ENCODE assay signal across 17 cellular contexts in the genomic region with DNA sequence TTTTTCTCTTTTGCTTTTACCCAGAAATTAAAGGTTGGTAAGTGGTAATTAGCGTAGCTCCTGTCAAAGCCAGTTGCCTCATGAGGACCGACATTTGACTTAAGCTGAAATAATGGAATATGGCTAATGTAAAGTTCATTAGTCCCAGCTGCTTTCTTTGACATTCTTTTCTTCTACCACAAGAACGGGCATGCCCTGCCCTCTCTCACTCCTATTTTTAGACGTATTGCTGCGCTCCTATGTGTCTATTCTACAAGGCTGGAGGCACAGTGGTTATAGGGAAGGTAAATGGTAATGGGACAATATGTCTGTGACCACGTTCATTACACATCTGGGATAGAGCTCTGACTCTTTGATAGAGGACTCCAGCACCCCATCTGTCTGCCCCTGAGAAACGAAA. TPM values are rescaled to one million over a fixed set of nuclear protein-coding genes. Genes with fewer than 3 reads are reported as not detected.
DNase-seq lines count a peak whose midpoint lies in the region; ATAC-seq, FAIRE-seq and TF ChIP-seq lines count a peak whose summit lies in the region.
"Had no signal": no experiment of that assay in that cellular context is flagged by ENCODE, and none has a peak within 500 bp of the region (broad histone marks: within the 10 kb centered on the region; RNA-seq: fewer than 3 reads in every experiment).

No MANE protein-coding gene starts in this region.

- SMC1A ChIA-PET in GM12878 (lab: Charles Lee; ENCODE audit: uncharacterized antibody, unreplicated experiment): interaction anchor here (0.7 to 1.6 kb wide), 4 partner anchors 21 to 39 kb away, joined by 3 to 6 read pairs (median 3); no protein-coding TSS in a partner anchor

- no peaks in the 10 kb centered on the region for H4K20me1 ChIP-seq in SK-N-SH (ENCODE audit: insufficient read depth)
- no peaks in the 10 kb centered on the region for H4K20me1 ChIP-seq in H9 (ENCODE audit: control insufficient read depth, insufficient read depth, insufficient read length)
- H4K20me1 ChIP-seq in GM12878 (ENCODE audit: control insufficient read depth, insufficient read depth): no peaks in the 10 kb centered on the region

- H3K27ac ChIP-seq in SK-N-SH (ENCODE audit: low read depth in 2 of 2, low read length in 1 of 2) (peak overlapping the region in 1 of 2 experiments; percentile 39; a peak in 1 of 4 replicates), H9 (ENCODE audit: insufficient read length, low read depth, low read length) (no peak overlapping the region), GM12878 (ENCODE audit: control insufficient read depth, insufficient read depth) (no peak overlapping the region)
- H3K27ac ChIP-seq: gastrocnemius medialis had no signal

- no peak overlapping the region for H2AK5ac ChIP-seq in H9 (ENCODE audit: insufficient read length, low read length)

- TF ChIP-seq CTCF in SK-N-SH (IDR thresholded peaks at IDR 0.05) (no peak), H9 (conservative IDR thresholded peaks at IDR 0.05) (no peak), GM12878 (IDR thresholded peaks at IDR 0.05 in 2 of 3, conservative IDR thresholded peaks at IDR 0.05 in 1 of 3; ENCODE audit: control insufficient read depth in 2 of 3, extremely low read depth in 1 of 3, insufficient read depth in 1 of 3, low read depth in 3 of 3, low read length in 3 of 3) (no peak), omental fat pad (IDR thresholded peaks at IDR 0.05) (no peak)

- no peak overlapping the region for H3T11ph ChIP-seq in H9 (ENCODE audit: low read length)

- no peak overlapping the region for H3K14ac ChIP-seq in H9 (ENCODE audit: insufficient read depth, low read length)

- no peak for TF ChIP-seq RAD21 in SK-N-SH (IDR thresholded peaks at IDR 0.05; ENCODE audit: low read length)
- no peak for TF ChIP-seq RAD21 in GM12878 (IDR thresholded peaks at IDR 0.05; ENCODE audit: insufficient read depth, low read depth, low read length)

- DNase-seq in SK-N-SH (no peak), H9 (no peak), GM12878 (ENCODE audit: low read depth, low spot score) (no peak), myocyte (ENCODE audit: low read depth) (peak; percentile 56), HEK293T (ENCODE audit: extremely low spot score) (no peak), D341Med (ENCODE audit: low spot score) (no peak), omental fat pad (ENCODE audit: low spot score) (no peak)
- DNase-seq: activated T-cell treated with anti-CD3 and anti-CD28 coated beads, Interleukin-2, amount 50 U/mL, for 48 hours; CD8-positive, alpha-beta T cell; gastrocnemius medialis; left lung; naive thymus-derived CD4-positive, alpha-beta T cell; NCI-H1694 treated with DMSO at 0.1 percent for 48 hours; NCI-H524; stimulated activated naive CD8-positive, alpha-beta T cell treated with anti-CD3 and anti-CD28 coated beads, Interleukin-15, amount 100 ng/mL, for 72 hours had no signal

- H4K8ac ChIP-seq in H9 (replicated peaks; ENCODE audit: insufficient read length, low read depth, low read length): no peak overlapping the region

- no peaks in the 10 kb centered on the region for H3K23me2 ChIP-seq in H9 (ENCODE audit: insufficient read length, low read depth, low read length, poor library complexity, severe bottlenecking)

- H3K27me3 ChIP-seq in SK-N-SH (ENCODE audit: insufficient read depth): no peaks in the 10 kb centered on the region
- no peaks in the 10 kb centered on the region for H3K27me3 ChIP-seq in H9 (ENCODE audit: insufficient read depth, low read length)
- no peaks in the 10 kb centered on the region for H3K27me3 ChIP-seq in GM12878 (replicated peaks in 1 of 2; ENCODE audit: control insufficient read depth in 2 of 2, insufficient read depth in 2 of 2, low read length in 1 of 2)
- H3K27me3 ChIP-seq: gastrocnemius medialis, left lung had no signal

- 73% methylated on average over 7 of the region's 7 CpGs for WGBS in SK-N-SH (ENCODE audit: low lambda C conversion rate)
- WGBS in H9 (ENCODE audit: extremely low coverage, insufficient read length, low lambda C conversion rate): no CpG with 5 or more reads among the region's 7 CpGs
- WGBS in GM12878 (ENCODE audit: insufficient coverage, insufficient replicate concordance, low lambda C conversion rate, missing lambda C conversion rate): 91% methylated on average over 7 of the region's 7 CpGs

- H3K56ac ChIP-seq in H9 (ENCODE audit: insufficient read length, low read depth, low read length): no peak overlapping the region

- peaks cover 1 to 2% of the 10 kb centered on the region in 2 experiments for H3K4me1 Mint-ChIP-seq in H9

- no peak overlapping the region for H4K91ac ChIP-seq in H9 (ENCODE audit: insufficient read length, low read depth, low read length)

- ATAC-seq in SK-N-SH treated with all-trans-retinoic acid at 6 μM for 48 hours (peak; percentile 47), GM12878 (no peak), omental fat pad (ENCODE audit: low FRiP score) (no peak)
- ATAC-seq: A549; CD8-positive, alpha-beta T cell; gastrocnemius medialis; left lung; naive thymus-derived CD4-positive, alpha-beta T cell; stimulated activated naive CD8-positive, alpha-beta T cell treated with anti-CD3 and anti-CD28 coated beads, Interleukin-15, amount 100 ng/mL, for 72 hours had no signal

- H3K27me3 Mint-ChIP-seq in H9 (ENCODE audit: low read depth): no peaks in the 10 kb centered on the region
- H3K27me3 Mint-ChIP-seq: stimulated activated naive CD8-positive, alpha-beta T cell treated with anti-CD3 and anti-CD28 coated beads, Interleukin-15, amount 100 ng/mL, for 72 hours had no signal

- no peak for FAIRE-seq in GM12878 (lab: Jason Lieb, UNC)
- FAIRE-seq: A549 had no signal

- H3K27ac Mint-ChIP-seq in H9: peak overlapping the region in 2 of 3 experiments; percentile 21 to 88; a peak in 2 of 7 replicates
- H3K27ac Mint-ChIP-seq: CD8-positive, alpha-beta T cell had no signal

- no peak overlapping the region for H2BK120ac ChIP-seq in H9 (ENCODE audit: low read depth, low read length, poor library complexity, severe bottlenecking)

- RAD21 ChIA-PET in GM12878 (lab: Charles Lee; ENCODE audit: unreplicated experiment): interaction anchor here (0.6 to 1.9 kb wide), 3 partner anchors 23 to 653 kb away, joined by 3 to 6 read pairs (median 4); no protein-coding TSS in a partner anchor

- peaks cover 11 to 45% (median 31%) of the 10 kb centered on the region in 3 experiments for H3K36me3 Mint-ChIP-seq in H9 (ENCODE audit: insufficient read depth in 1 of 3, low read depth in 3 of 3)

- H3K4me3 ChIP-seq in SK-N-SH (ENCODE audit: low read depth in 2 of 2, low read length in 1 of 2) (no peak overlapping the region), GM12878 (no peak overlapping the region)
- H3K4me3 ChIP-seq: A549, gastrocnemius medialis, left lung had no signal

- H3K9ac ChIP-seq in SK-N-SH (no peak overlapping the region), H9 (ENCODE audit: extremely low read depth, insufficient read length, low read length) (no peak overlapping the region), GM12878 (ENCODE audit: control insufficient read depth, insufficient read depth, low read length) (no peak overlapping the region)

- H3K9me3 ChIP-seq in SK-N-SH (no peaks in the 10 kb centered on the region), H9 (ENCODE audit: control insufficient read depth, low read depth, low read length) (no peaks in the 10 kb centered on the region), GM12878 (replicated peaks; ENCODE audit: control insufficient read depth, insufficient read depth, low read length) (no peaks in the 10 kb centered on the region; the same call in 2 of the 3 replicates)
- H3K9me3 ChIP-seq: A549, gastrocnemius medialis had no signal

- no peak overlapping the region for H3K4ac ChIP-seq in H9 (ENCODE audit: low read depth, low read length)

- H2BK12ac ChIP-seq in H9 (ENCODE audit: insufficient read length, low read depth, low read length): no peak overlapping the region

- no peak overlapping the region for H2BK20ac ChIP-seq in H9 (ENCODE audit: low read depth, low read length, poor library complexity, severe bottlenecking)

- H2BK15ac ChIP-seq in H9 (ENCODE audit: low read depth, low read length): no peak overlapping the region

- H2BK5ac ChIP-seq in H9 (ENCODE audit: insufficient read length, low read length): no peak overlapping the region

- peaks cover 0 to 4% of the 10 kb centered on the region in 2 experiments; a peak in 1 of 5 replicates for H3K9me3 Mint-ChIP-seq in H9
- H3K9me3 Mint-ChIP-seq: CD8-positive, alpha-beta T cell; naive thymus-derived CD4-positive, alpha-beta T cell; stimulated activated naive CD8-positive, alpha-beta T cell treated with anti-CD3 and anti-CD28 coated beads, Interleukin-15, amount 100 ng/mL, for 72 hours had no signal

- H3K36me3 ChIP-seq in SK-N-SH (replicated peaks in 1 of 2; ENCODE audit: control insufficient read depth in 1 of 2, insufficient read depth in 2 of 2, low read length in 1 of 2) (peaks cover 4 to 5% of the 10 kb centered on the region in 2 experiments), GM12878 (ENCODE audit: control insufficient read depth in 2 of 2, insufficient read depth in 2 of 2, low read length in 1 of 2) (peaks cover 0 to 2% of the 10 kb centered on the region in 2 experiments; a peak in 2 of 4 replicates)

- H3K9me2 ChIP-seq in SK-N-SH: no peaks in the 10 kb centered on the region

- intact Hi-C loops in GM12878 (cut with micrococcal nuclease; ENCODE audit: unreplicated experiment): no loop called here

- in situ Hi-C loops in GM12878 (cut with MboI): no loop called here

- CTCF ChIA-PET in SK-N-SH (lab: Yijun Ruan, JAX): interaction anchor here (0.9 to 2.4 kb wide), 3 partner anchors 26 to 38 kb away, joined by 3 to 10 read pairs (median 3); a partner anchor contains a TSS
- CTCF ChIA-PET in GM12878 (lab: Yijun Ruan, JAX): interaction anchor here (0.8 to 2.2 kb wide), 4 partner anchors 20 to 38 kb away, joined by 4 to 8 read pairs (median 5); a partner anchor contains a TSS
- CTCF ChIA-PET in HEK293T (lab: Yijun Ruan, JAX): interaction anchor here (1.1 kb wide), 1 partner anchor 38 kb away, joined by 4 read pairs; no protein-coding TSS in a partner anchor

- H3K4me3 Mint-ChIP-seq in H9: no peak overlapping the region
- H3K4me3 Mint-ChIP-seq: CD8-positive, alpha-beta T cell; stimulated activated naive CD8-positive, alpha-beta T cell treated with anti-CD3 and anti-CD28 coated beads, Interleukin-15, amount 100 ng/mL, for 72 hours had no signal

- no peaks in the 10 kb centered on the region for H3K79me2 ChIP-seq in SK-N-SH (ENCODE audit: insufficient read depth)
- H3K79me2 ChIP-seq in H9 (ENCODE audit: insufficient read depth, low read length): no peaks in the 10 kb centered on the region
- no peaks in the 10 kb centered on the region for H3K79me2 ChIP-seq in GM12878 (ENCODE audit: control insufficient read depth, insufficient read depth, low read length)

- TSS peak; percentile 44 for BruUV-seq in GM12878 (replicated peaks; lab: Mats Ljungman, UMichigan)

- TF ChIP-seq POLR2A in GM12878 (IDR thresholded peaks at IDR 0.05; ENCODE audit: low read depth, low read length): no peak

- no peak overlapping the region for H4K5ac ChIP-seq in H9 (ENCODE audit: insufficient read length, low read depth, low read length)

- H3F3A ChIP-seq in SK-N-SH (replicated peaks; ENCODE audit: insufficient read depth): peaks cover under 1% of the 10 kb centered on the region

- H3K23ac ChIP-seq in H9 (ENCODE audit: insufficient read length, low read depth, low read length): no peak overlapping the region

- no peaks in the 10 kb centered on the region for H3K79me1 ChIP-seq in H9 (ENCODE audit: insufficient read depth, low read depth, low read length, poor library complexity, severe bottlenecking)

- POLR2A ChIA-PET in SK-N-SH (lab: Yijun Ruan, JAX): no interaction called here
- POLR2A ChIA-PET in GM12878 (lab: Charles Lee): interaction anchor here (0.6 to 1.2 kb wide), 2 partner anchors 9 to 26 kb away, joined by 3 read pairs; no protein-coding TSS in a partner anchor
- POLR2A ChIA-PET in HEK293T (lab: Yijun Ruan, JAX): interaction anchor here (0.9 kb wide), 1 partner anchor 16 kb away, joined by 4 read pairs; a partner anchor contains a TSS

- TF ChIP-seq EP300 in SK-N-SH (IDR thresholded peaks at IDR 0.05; ENCODE audit: borderline replicate concordance in 1 of 2, low read depth in 1 of 2, low read length in 1 of 2) (no peak), GM12878 (IDR thresholded peaks at IDR 0.05; ENCODE audit: borderline replicate concordance in 1 of 2, control insufficient read depth in 1 of 2, low read depth in 2 of 2, low read length in 2 of 2) (no peak)

- no peak overlapping the region for H2AFZ ChIP-seq in SK-N-SH (ENCODE audit: low read depth)
- H2AFZ ChIP-seq in H9 (ENCODE audit: low read length): no peak overlapping the region
- no peak overlapping the region for H2AFZ ChIP-seq in GM12878 (ENCODE audit: control insufficient read depth, low read depth, low read length)

- H3K4me2 ChIP-seq in SK-N-SH (no peak overlapping the region), H9 (ENCODE audit: insufficient read depth, insufficient read length, low read length) (no peak overlapping the region), GM12878 (ENCODE audit: control insufficient read depth, insufficient read depth) (0 out of 2 replicates have a peak overlapping the region, but pooled peaks have one; percentile 3)
- H3K4me2 ChIP-seq: A549 had no signal

- H3K4me1 ChIP-seq in SK-N-SH (ENCODE audit: control insufficient read depth in 1 of 2, insufficient read depth in 2 of 2, low read depth in 1 of 2, low read length in 1 of 2): peaks cover under 1 to 11% of the 10 kb centered on the region in 2 experiments
- H3K4me1 ChIP-seq in H9 (ENCODE audit: insufficient read depth, low read length): no peaks in the 10 kb centered on the region; the same call in 1 of the 2 replicates
- no peaks in the 10 kb centered on the region; the same call in 1 of the 2 replicates for H3K4me1 ChIP-seq in GM12878 (ENCODE audit: control insufficient read depth, insufficient read depth, low read length)
- H3K4me1 ChIP-seq: gastrocnemius medialis had no signal

- H3K18ac ChIP-seq in H9 (ENCODE audit: insufficient read length, low read depth, low read length): no peak overlapping the region

RNA-seq across cellular contexts. Expression of a gene that starts 6.8 kb away (rescaled TPM):
- polyA plus RNA-seq in SK-N-SH (2012; rRNA removed): 0.26 and 0.29 TPM in 2 replicates
- polyA plus RNA-seq in SK-N-SH (2012; cell fraction: cytosol; rRNA removed): 0.08 and 0.17 TPM in 2 replicates
- polyA plus RNA-seq in SK-N-SH (2012; cell fraction: nucleus; rRNA removed): 0.82 and 0.95 TPM in 2 replicates
- 0.33 TPM in 1 of 2 replicates, not detected in the other for total RNA-seq in H9 (2021)
- total RNA-seq in GM12878 (2013; cell fraction: nucleolus; rRNA removed): 0.63 and 0.91 TPM in 2 replicates
- total RNA-seq in GM12878 (2014; rRNA removed): 0.23 and 0.27 TPM in 2 replicates
- 0.18 TPM in 1 of 2 replicates, not detected in the other for total RNA-seq in GM12878 (2014; rRNA removed; fragmentation: Illumina TruSeq; extraction: Trizol)
- 0.49 TPM in 1 of 2 replicates, not detected in the other for total RNA-seq in GM12878 (2021)
- 0.33 TPM for polyA plus RNA-seq in GM12878 (2011; ENCODE audit: low read depth)
- polyA plus RNA-seq in GM12878 (2011; rRNA removed): 0.10 and 0.12 TPM in 2 replicates
- 0.18 TPM in 1 of 2 replicates, not detected in the other for polyA plus RNA-seq in GM12878 (2011; cell fraction: cytosol; rRNA removed)
- polyA plus RNA-seq in GM12878 (2011; cell fraction: nucleus; rRNA removed): 0.34 TPM in 1 of 2 replicates, not detected in the other
- 0.18 and 0.27 TPM in 2 replicates for polyA plus RNA-seq in GM12878 (2012)
- 0.09 and 0.57 TPM in 2 replicates for polyA plus RNA-seq in GM12878 (2014; fragmentation: Illumina TruSeq; extraction: Trizol)
- polyA plus RNA-seq in GM12878 (2014; fragmentation: Nextera tagmentation; extraction: Ambion mirVana): under 1 TPM in 1 of 2 experiments, not detected in 1; 0.09 TPM
- polyA plus RNA-seq in GM12878 (2014; rRNA removed): 0.32 TPM in 1 of 2 replicates, not detected in the other
- polyA plus RNA-seq in GM12878 (2016; fragmentation: Nextera tagmentation; extraction: Ambion mirVana): under 1 TPM; 0.33 to 0.38 TPM
- 0.21 TPM in 1 of 2 replicates, not detected in the other for polyA minus RNA-seq in GM12878 (2011; rRNA and poly(A)+ RNA removed)
- not detected in 2 replicates for polyA minus RNA-seq in GM12878 (2011; cell fraction: cytosol; rRNA and poly(A)+ RNA removed)
- not detected in 2 replicates for polyA minus RNA-seq in GM12878 (2011; cell fraction: nucleus; rRNA and poly(A)+ RNA removed)
- total RNA-seq in myocyte: not detected in 2 replicates
- polyA plus RNA-seq in myocyte (2012): 0.90 TPM
- 1 to 10 TPM in 1 of 4 donors, not detected in 3; 1.7 TPM for total RNA-seq in omental fat pad
- polyA plus RNA-seq: naive thymus-derived CD4-positive, alpha-beta T cell had no signal

RNA-seq across cellular contexts. Expression of a gene that starts 15.7 kb away (rescaled TPM):
- polyA plus RNA-seq in SK-N-SH (2012; rRNA removed) (42.3 and 54.4 TPM in 2 replicates), GM12878 (2011; rRNA removed) (32.8 and 38.1 TPM in 2 replicates), GM12878 (2014; fragmentation: Illumina TruSeq; extraction: Trizol) (31.7 and 37.4 TPM in 2 replicates), GM12878 (2014; fragmentation: Nextera tagmentation; extraction: Ambion mirVana) (10 to 100 TPM; 55.6 to 57.3 TPM), GM12878 (2014; rRNA removed) (36.1 and 41.1 TPM in 2 replicates), GM12878 (2016; fragmentation: Nextera tagmentation; extraction: Ambion mirVana) (10 to 100 TPM; 78.8 to 83.8 TPM)
- polyA plus RNA-seq in SK-N-SH (2012; cell fraction: cytosol; rRNA removed): 42.5 and 49.5 TPM in 2 replicates
- 23.5 and 24.9 TPM in 2 replicates for polyA plus RNA-seq in SK-N-SH (2012; cell fraction: nucleus; rRNA removed)
- total RNA-seq in H9 (2021) (94.1 and 98.2 TPM in 2 replicates), GM12878 (2014; rRNA removed) (41.2 and 43.3 TPM in 2 replicates), GM12878 (2014; rRNA removed; fragmentation: Illumina TruSeq; extraction: Trizol) (43.0 and 49.2 TPM in 2 replicates), GM12878 (2021) (56.0 and 56.4 TPM in 2 replicates), myocyte (17.2 and 27.1 TPM in 2 replicates), omental fat pad (10 to 100 TPM; 17.8 to 27.2 (median 21.6) TPM)
- 39.4 and 39.5 TPM in 2 replicates for total RNA-seq in GM12878 (2013; cell fraction: nucleolus; rRNA removed)
- polyA plus RNA-seq in GM12878 (2011; ENCODE audit: low read depth): 14.8 TPM
- 33.6 and 35.5 TPM in 2 replicates for polyA plus RNA-seq in GM12878 (2011; cell fraction: cytosol; rRNA removed)
- polyA plus RNA-seq in GM12878 (2011; cell fraction: nucleus; rRNA removed): 13.9 and 15.4 TPM in 2 replicates
- 21.9 and 23.7 TPM in 2 replicates for polyA plus RNA-seq in GM12878 (2012)
- 53.0 and 57.9 TPM in 2 replicates for polyA minus RNA-seq in GM12878 (2011; rRNA and poly(A)+ RNA removed)
- 11.3 and 12.0 TPM in 2 replicates for polyA minus RNA-seq in GM12878 (2011; cell fraction: cytosol; rRNA and poly(A)+ RNA removed)
- polyA minus RNA-seq in GM12878 (2011; cell fraction: nucleus; rRNA and poly(A)+ RNA removed): 5.2 and 7.7 TPM in 2 replicates
- 27.3 TPM for polyA plus RNA-seq in myocyte (2012)

RNA-seq across cellular contexts. Expression of a gene that starts 18.1 kb away (rescaled TPM):
- polyA plus RNA-seq in SK-N-SH (2012; rRNA removed) (17.8 and 36.2 TPM in 2 replicates), GM12878 (2011; rRNA removed) (4.0 and 6.0 TPM in 2 replicates), GM12878 (2014; fragmentation: Illumina TruSeq; extraction: Trizol) (3.3 and 10.7 TPM in 2 replicates), GM12878 (2014; fragmentation: Nextera tagmentation; extraction: Ambion mirVana) (1 to 10 TPM; 1.4 to 1.5 TPM), GM12878 (2014; rRNA removed) (12.8 and 15.6 TPM in 2 replicates), GM12878 (2016; fragmentation: Nextera tagmentation; extraction: Ambion mirVana) (10 to 100 TPM; 20.6 to 23.2 TPM)
- polyA plus RNA-seq in SK-N-SH (2012; cell fraction: cytosol; rRNA removed): 19.9 and 27.1 TPM in 2 replicates
- polyA plus RNA-seq in SK-N-SH (2012; cell fraction: nucleus; rRNA removed): 34.1 and 35.2 TPM in 2 replicates
- total RNA-seq in H9 (2021) (20.7 and 23.9 TPM in 2 replicates), GM12878 (2014; rRNA removed) (14.1 and 14.6 TPM in 2 replicates), GM12878 (2014; rRNA removed; fragmentation: Illumina TruSeq; extraction: Trizol) (7.6 and 11.3 TPM in 2 replicates), GM12878 (2021) (21.5 and 21.9 TPM in 2 replicates), myocyte (11.5 and 15.0 TPM in 2 replicates), omental fat pad (10 to 100 TPM; 10.6 to 19.6 (median 13.9) TPM)
- total RNA-seq in GM12878 (2013; cell fraction: nucleolus; rRNA removed): 20.9 and 23.3 TPM in 2 replicates
- 5.1 TPM for polyA plus RNA-seq in GM12878 (2011; ENCODE audit: low read depth)
- polyA plus RNA-seq in GM12878 (2011; cell fraction: cytosol; rRNA removed): 8.3 and 10.1 TPM in 2 replicates
- 19.6 and 30.4 TPM in 2 replicates for polyA plus RNA-seq in GM12878 (2011; cell fraction: nucleus; rRNA removed)
- polyA plus RNA-seq in GM12878 (2012): 15.9 and 16.2 TPM in 2 replicates
- polyA minus RNA-seq in GM12878 (2011; rRNA and poly(A)+ RNA removed): 3.2 and 8.4 TPM in 2 replicates
- 5.2 and 7.4 TPM in 2 replicates for polyA minus RNA-seq in GM12878 (2011; cell fraction: cytosol; rRNA and poly(A)+ RNA removed)
- polyA minus RNA-seq in GM12878 (2011; cell fraction: nucleus; rRNA and poly(A)+ RNA removed): 8.6 and 14.5 TPM in 2 replicates
- polyA plus RNA-seq in myocyte (2012): 20.9 TPM

RNA-seq across cellular contexts. Expression of a gene that starts 26.4 kb away (rescaled TPM):
- polyA plus RNA-seq in SK-N-SH (2012; rRNA removed): 16.6 and 20.0 TPM in 2 replicates
- polyA plus RNA-seq in SK-N-SH (2012; cell fraction: cytosol; rRNA removed): 22.6 and 25.6 TPM in 2 replicates
- polyA plus RNA-seq in SK-N-SH (2012; cell fraction: nucleus; rRNA removed): 9.0 and 9.1 TPM in 2 replicates
- 16.3 and 17.8 TPM in 2 replicates for total RNA-seq in H9 (2021)
- total RNA-seq in GM12878 (2013; cell fraction: nucleolus; rRNA removed): 3.0 and 6.2 TPM in 2 replicates
- 10.5 and 13.3 TPM in 2 replicates for total RNA-seq in GM12878 (2014; rRNA removed)
- total RNA-seq in GM12878 (2014; rRNA removed; fragmentation: Illumina TruSeq; extraction: Trizol): 20.7 and 21.7 TPM in 2 replicates
- 16.3 and 17.7 TPM in 2 replicates for total RNA-seq in GM12878 (2021)
- polyA plus RNA-seq in GM12878 (2011; ENCODE audit: low read depth): 6.8 TPM
- polyA plus RNA-seq in GM12878 (2011; rRNA removed): 9.4 and 15.0 TPM in 2 replicates
- 7.1 and 8.1 TPM in 2 replicates for polyA plus RNA-seq in GM12878 (2011; cell fraction: cytosol; rRNA removed)
- polyA plus RNA-seq in GM12878 (2011; cell fraction: nucleus; rRNA removed): 4.9 and 5.6 TPM in 2 replicates
- polyA plus RNA-seq in GM12878 (2012): 11.6 and 12.7 TPM in 2 replicates
- polyA plus RNA-seq in GM12878 (2014; fragmentation: Illumina TruSeq; extraction: Trizol): 13.3 and 15.8 TPM in 2 replicates
- polyA plus RNA-seq in GM12878 (2014; fragmentation: Nextera tagmentation; extraction: Ambion mirVana): 10 to 100 TPM; 10.9 to 17.5 TPM
- 13.7 and 14.3 TPM in 2 replicates for polyA plus RNA-seq in GM12878 (2014; rRNA removed)
- polyA plus RNA-seq in GM12878 (2016; fragmentation: Nextera tagmentation; extraction: Ambion mirVana): 10 to 100 TPM; 46.2 to 51.7 TPM
- 2.3 and 2.9 TPM in 2 replicates for polyA minus RNA-seq in GM12878 (2011; rRNA and poly(A)+ RNA removed)
- polyA minus RNA-seq in GM12878 (2011; cell fraction: cytosol; rRNA and poly(A)+ RNA removed): 1.9 and 2.6 TPM in 2 replicates
- 2.1 and 6.8 TPM in 2 replicates for polyA minus RNA-seq in GM12878 (2011; cell fraction: nucleus; rRNA and poly(A)+ RNA removed)
- 4.0 and 4.7 TPM in 2 replicates for total RNA-seq in myocyte
- 22.2 TPM for polyA plus RNA-seq in myocyte (2012)
- 1 to 10 TPM; 3.5 to 5.4 (median 4.3) TPM for total RNA-seq in omental fat pad

RNA-seq across cellular contexts. Expression of a gene that starts 57.8 kb away (rescaled TPM):
- polyA plus RNA-seq in SK-N-SH (2012; rRNA removed): 75.3 and 76.2 TPM in 2 replicates
- 75.1 and 78.8 TPM in 2 replicates for polyA plus RNA-seq in SK-N-SH (2012; cell fraction: cytosol; rRNA removed)
- polyA plus RNA-seq in SK-N-SH (2012; cell fraction: nucleus; rRNA removed): 61.0 and 72.1 TPM in 2 replicates
- total RNA-seq in H9 (2021): 289 and 291 TPM in 2 replicates
- 36.4 and 38.2 TPM in 2 replicates for total RNA-seq in GM12878 (2013; cell fraction: nucleolus; rRNA removed)
- 149 and 151 TPM in 2 replicates for total RNA-seq in GM12878 (2014; rRNA removed)
- total RNA-seq in GM12878 (2014; rRNA removed; fragmentation: Illumina TruSeq; extraction: Trizol): 126 and 129 TPM in 2 replicates
- 199 and 201 TPM in 2 replicates for total RNA-seq in GM12878 (2021)
- 88.3 TPM for polyA plus RNA-seq in GM12878 (2011; ENCODE audit: low read depth)
- polyA plus RNA-seq in GM12878 (2011; rRNA removed): 76.0 and 108 TPM in 2 replicates
- 121 TPM in 2 replicates for polyA plus RNA-seq in GM12878 (2011; cell fraction: cytosol; rRNA removed)
- polyA plus RNA-seq in GM12878 (2011; cell fraction: nucleus; rRNA removed): 67.7 and 102 TPM in 2 replicates
- 110 and 114 TPM in 2 replicates for polyA plus RNA-seq in GM12878 (2012)
- 262 and 279 TPM in 2 replicates for polyA plus RNA-seq in GM12878 (2014; fragmentation: Illumina TruSeq; extraction: Trizol)
- 100 to 1,000 TPM; 152 to 190 TPM for polyA plus RNA-seq in GM12878 (2014; fragmentation: Nextera tagmentation; extraction: Ambion mirVana)
- polyA plus RNA-seq in GM12878 (2014; rRNA removed): 138 and 152 TPM in 2 replicates
- 100 to 1,000 TPM; 193 to 196 TPM for polyA plus RNA-seq in GM12878 (2016; fragmentation: Nextera tagmentation; extraction: Ambion mirVana)
- polyA minus RNA-seq in GM12878 (2011; rRNA and poly(A)+ RNA removed): 136 and 155 TPM in 2 replicates
- polyA minus RNA-seq in GM12878 (2011; cell fraction: cytosol; rRNA and poly(A)+ RNA removed): 55.6 and 57.6 TPM in 2 replicates
- polyA minus RNA-seq in GM12878 (2011; cell fraction: nucleus; rRNA and poly(A)+ RNA removed): 22.0 and 45.4 TPM in 2 replicates
- total RNA-seq in myocyte: 165 and 186 TPM in 2 replicates
- polyA plus RNA-seq in myocyte (2012): 214 TPM
- 100 to 1,000 TPM; 139 to 432 (median 290) TPM for total RNA-seq in omental fat pad
